23 cellular contexts compared by ENCODE assay signal in the genomic region with DNA sequence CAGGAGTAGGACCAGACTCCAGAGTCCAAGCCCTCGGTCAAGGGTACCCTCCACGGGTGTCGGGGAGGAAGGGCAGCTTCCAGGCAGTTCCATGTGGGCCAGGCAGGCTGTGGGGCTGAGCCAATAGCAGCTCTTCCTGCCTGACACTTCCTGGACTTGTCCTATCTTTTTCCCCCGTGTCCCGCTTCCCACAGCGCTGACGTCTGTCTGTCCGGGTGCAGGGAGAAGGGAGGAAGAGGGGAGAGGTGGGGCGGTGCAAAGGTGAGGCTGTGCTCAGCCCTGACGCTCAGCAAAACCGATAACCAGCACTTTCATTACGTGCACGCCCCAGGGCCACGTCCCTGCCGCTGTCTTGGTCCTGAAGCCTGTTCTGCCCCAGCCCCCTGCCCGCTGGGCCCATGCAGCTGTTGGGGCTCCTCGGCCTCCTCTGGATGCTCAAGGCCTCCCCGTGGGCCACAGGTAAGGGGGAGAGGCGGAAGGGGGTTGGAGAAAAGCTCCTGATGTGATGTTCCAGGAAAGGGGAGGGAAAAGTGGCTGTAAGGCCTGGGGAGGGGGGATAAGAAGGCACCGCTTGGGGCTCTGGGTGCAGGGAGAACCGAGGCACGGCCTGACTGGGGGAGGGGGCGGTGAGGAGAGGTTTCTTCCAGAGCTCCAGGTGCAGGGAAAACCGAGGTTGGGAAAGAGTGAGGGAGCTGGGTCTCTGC. TPM values are rescaled to one million over a fixed set of nuclear protein-coding genes. Genes with fewer than 3 reads are reported as not detected.
A peak's percentile ranks its signal among the peaks of the same experiment; 100 is the strongest.
DNase-seq lines count a peak whose midpoint lies in the region; ATAC-seq, FAIRE-seq and TF ChIP-seq lines count a peak whose summit lies in the region.
"Had no signal": no experiment of that assay in that cellular context is flagged by ENCODE, and none has a peak within 500 bp of the region (broad histone marks: within the 10 kb centered on the region; RNA-seq: fewer than 3 reads in every experiment).

A gene with protein sequence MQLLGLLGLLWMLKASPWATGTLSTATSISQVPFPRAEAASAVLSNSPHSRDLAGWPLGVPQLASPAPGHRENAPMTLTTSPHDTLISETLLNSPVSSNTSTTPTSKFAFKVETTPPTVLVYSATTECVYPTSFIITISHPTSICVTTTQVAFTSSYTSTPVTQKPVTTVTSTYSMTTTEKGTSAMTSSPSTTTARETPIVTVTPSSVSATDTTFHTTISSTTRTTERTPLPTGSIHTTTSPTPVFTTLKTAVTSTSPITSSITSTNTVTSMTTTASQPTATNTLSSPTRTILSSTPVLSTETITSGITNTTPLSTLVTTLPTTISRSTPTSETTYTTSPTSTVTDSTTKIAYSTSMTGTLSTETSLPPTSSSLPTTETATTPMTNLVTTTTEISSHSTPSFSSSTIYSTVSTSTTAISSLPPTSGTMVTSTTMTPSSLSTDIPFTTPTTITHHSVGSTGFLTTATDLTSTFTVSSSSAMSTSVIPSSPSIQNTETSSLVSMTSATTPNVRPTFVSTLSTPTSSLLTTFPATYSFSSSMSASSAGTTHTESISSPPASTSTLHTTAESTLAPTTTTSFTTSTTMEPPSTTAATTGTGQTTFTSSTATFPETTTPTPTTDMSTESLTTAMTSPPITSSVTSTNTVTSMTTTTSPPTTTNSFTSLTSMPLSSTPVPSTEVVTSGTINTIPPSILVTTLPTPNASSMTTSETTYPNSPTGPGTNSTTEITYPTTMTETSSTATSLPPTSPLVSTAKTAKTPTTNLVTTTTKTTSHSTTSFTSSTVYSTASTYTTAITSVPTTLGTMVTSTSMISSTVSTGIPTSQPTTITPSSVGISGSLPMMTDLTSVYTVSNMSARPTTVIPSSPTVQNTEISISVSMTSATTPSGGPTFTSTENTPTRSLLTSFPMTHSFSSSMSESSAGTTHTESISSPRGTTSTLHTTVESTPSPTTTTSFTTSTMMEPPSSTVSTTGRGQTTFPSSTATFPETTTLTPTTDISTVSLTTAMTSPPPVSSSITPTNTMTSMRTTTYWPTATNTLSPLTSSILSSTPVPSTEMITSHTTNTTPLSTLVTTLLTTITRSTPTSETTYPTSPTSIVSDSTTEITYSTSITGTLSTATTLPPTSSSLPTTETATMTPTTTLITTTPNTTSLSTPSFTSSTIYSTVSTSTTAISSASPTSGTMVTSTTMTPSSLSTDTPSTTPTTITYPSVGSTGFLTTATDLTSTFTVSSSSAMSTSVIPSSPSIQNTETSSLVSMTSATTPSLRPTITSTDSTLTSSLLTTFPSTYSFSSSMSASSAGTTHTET (N-terminal part only) (plus strand): TSS at position 308 of the 704 bp plus-strand sequence. CDS start 91 bp downstream, at position 399.

- TF ChIP-seq EP300 in H1 (IDR thresholded peaks at IDR 0.05; ENCODE audit: borderline replicate concordance in 1 of 2, low read depth in 2 of 2, low read length in 2 of 2), result no peak
- TF ChIP-seq EP300 in transverse colon (IDR thresholded peaks at IDR 0.05; ENCODE audit: low read depth), result no peak
- TF ChIP-seq EP300 in sigmoid colon (IDR thresholded peaks at IDR 0.05), result no peak

- peak within 1 kb of the TSS; percentile 97 for H2BK12ac ChIP-seq in H1 (ENCODE audit: low read depth, low read length)

- H3K18ac ChIP-seq in H1 (ENCODE audit: extremely low read depth, low read length), result peak within 1 kb of the TSS; percentile 93

- DNase-seq in Right ventricle myocardium superior, result no peak
- DNase-seq in right atrium auricular region (ENCODE audit: low spot score), result no peak
- peak in 1 of 2 experiments; percentile 66 for DNase-seq in H1 (ENCODE audit: low read depth in 1 of 2, low spot score in 2 of 2)
- peak; percentile 80 to 86 (median 83) for DNase-seq in mucosa of descending colon
- DNase-seq in transverse colon, result peak; percentile 84
- DNase-seq in DMS79 treated with DMSO at 0.1 percent for 48 hours (lab: John Stamatoyannopoulos, UW), result no peak
- no peak for DNase-seq in sigmoid colon
- no peak for DNase-seq in lower leg skin (ENCODE audit: low spot score in 2 of 2)
- DNase-seq: activated CD4-positive, alpha-beta T cell treated with anti-CD3 and anti-CD28 coated beads, Interleukin-2, amount 10 ng/mL, durations not matched to agents 24 days and 14 days; activated naive CD4-positive, alpha-beta T cell; cortex of kidney; MV-4-11; NCI-H2029; NCI-H524 treated with DMSO at 0.1 percent for 48 hours; stimulated activated naive CD8-positive, alpha-beta T cell treated with anti-CD3 and anti-CD28 coated beads, Interleukin-15, Interleukin-2, amounts not matched to agents 100 U/mL and 50 U/mL, for 24 hours; uterus had no signal

- ATAC-seq in Right ventricle myocardium superior (ENCODE audit: poor library complexity), result peak; percentile 39
- peak; percentile 91 for ATAC-seq in mucosa of descending colon
- ATAC-seq: stimulated activated naive CD8-positive, alpha-beta T cell treated with anti-CD3 and anti-CD28 coated beads, Interleukin-15, Interleukin-2, amounts not matched to agents 100 U/mL and 50 U/mL, for 24 hours had no signal

- no peak within 1 kb of the TSS for H3K9ac ChIP-seq in H1 (replicated peaks in 1 of 4; ENCODE audit: extremely low read depth in 1 of 4, low read depth in 3 of 4, low read length in 3 of 4)

- H3K36me3 ChIP-seq in right atrium auricular region (no peaks in the 10 kb centered on the region), H1 (ENCODE audit: control insufficient read depth in 2 of 4, insufficient read depth in 4 of 4, low read length in 3 of 4) (no peaks in the 10 kb centered on the region; a peak in 1 of 8 replicates), mucosa of descending colon (ENCODE audit: low read depth) (no peaks in the 10 kb centered on the region), transverse colon (no peaks in the 10 kb centered on the region), sigmoid colon (no peaks in the 10 kb centered on the region)
- H3K36me3 ChIP-seq: HAP-1, uterus had no signal

- CTCF ChIA-PET in H1 (lab: Charles Lee; ENCODE audit: partially characterized antibody), result interaction anchor here (0.6 to 3.3 kb wide), 17 partner anchors 9 to 185 kb away, joined by 3 to 15 read pairs (median 4); a partner anchor contains a TSS

- H3K27me3 ChIP-seq in right atrium auricular region (no peaks in the 10 kb centered on the region), H1 (replicated peaks in 1 of 4; ENCODE audit: control insufficient read depth in 3 of 4, extremely low read depth in 1 of 4, insufficient read depth in 3 of 4, low read length in 3 of 4) (peaks cover 0 to 3% (median 0%) of the 10 kb centered on the region in 4 experiments; a peak in 3 of 7 replicates), transverse colon (peaks cover 15% of the 10 kb centered on the region), sigmoid colon (peaks cover 0 to 39% (median 10%) of the 10 kb centered on the region in 3 donors)
- H3K27me3 ChIP-seq: uterus had no signal

- peak within 1 kb of the TSS; percentile 71 for H3K4ac ChIP-seq in H1 (replicated peaks; ENCODE audit: insufficient read length, low read depth, low read length)

- H2BK15ac ChIP-seq in H1 (ENCODE audit: low read length), result peak within 1 kb of the TSS; percentile 93; the same call in 1 of the 2 replicates

- peak within 1 kb of the TSS; percentile 98 for H4K91ac ChIP-seq in H1 (replicated peaks; ENCODE audit: insufficient read length, low read length)

- H2AFZ ChIP-seq in H1 (ENCODE audit: low read length), result no peak within 1 kb of the TSS; the same call in 1 of the 2 replicates

- H3K9me3 ChIP-seq in right atrium auricular region, result no peaks in the 10 kb centered on the region
- no peaks in the 10 kb centered on the region for H3K9me3 ChIP-seq in H1 (ENCODE audit: insufficient read depth in 2 of 2, low read depth in 1 of 2, low read length in 1 of 2)
- no peaks in the 10 kb centered on the region for H3K9me3 ChIP-seq in mucosa of descending colon
- H3K9me3 ChIP-seq in transverse colon, result no peaks in the 10 kb centered on the region
- H3K9me3 ChIP-seq in sigmoid colon, result no peaks in the 10 kb centered on the region
- H3K9me3 ChIP-seq: HAP-1, uterus had no signal

- no peak within 1 kb of the TSS for H3K56ac ChIP-seq in H1 (replicated peaks; ENCODE audit: insufficient read length, low read depth, low read length)

- H3K27ac ChIP-seq in right atrium auricular region (peak within 1 kb of the TSS in 1 of 2 donors; percentile 35), H1 (ENCODE audit: low read depth, low read length) (no peak within 1 kb of the TSS), transverse colon (peak within 1 kb of the TSS in 1 of 4 donors; percentile 51), sigmoid colon (no peak within 1 kb of the TSS)
- H3K27ac ChIP-seq: uterus had no signal

- peak within 1 kb of the TSS; percentile 69; the same call in 1 of the 2 replicates for H4K8ac ChIP-seq in H1 (ENCODE audit: extremely low read depth, insufficient read depth, low read length)

- H3K4me2 ChIP-seq in H1 (ENCODE audit: insufficient read depth in 1 of 2, low read depth in 2 of 2, low read length in 2 of 2), result peak within 1 kb of the TSS; percentile 58 to 73

- peak within 1 kb of the TSS; percentile 18 for H3K14ac ChIP-seq in H1 (ENCODE audit: insufficient read length)

- H4K20me1 ChIP-seq in H1 (replicated peaks in 1 of 2; ENCODE audit: control insufficient read depth in 1 of 2, insufficient read depth in 2 of 2, low read length in 2 of 2), result peaks cover 0 to 2% of the 10 kb centered on the region in 2 experiments

- TF ChIP-seq POLR2A in H1 (IDR thresholded peaks at IDR 0.05; ENCODE audit: control extremely low read depth in 1 of 2, low read depth in 2 of 2, low read length in 2 of 2) (no peak), transverse colon (IDR thresholded peaks at IDR 0.05) (peak; percentile 43), sigmoid colon (IDR thresholded peaks at IDR 0.05) (peak in 1 of 2 donors; percentile 16), lower leg skin (IDR thresholded peaks at IDR 0.05) (no peak)

- peaks cover 9% of the 10 kb centered on the region; the same call in 1 of the 2 replicates for H3K23me2 ChIP-seq in H1 (ENCODE audit: low read depth, low read length)

- intact Hi-C loops in Right ventricle myocardium superior (cut with DNase I) (no loop called here), mucosa of descending colon (cut with DNase I, micrococcal nuclease) (no loop called here), transverse colon (cut with DNase I; ENCODE audit: low total_unique reads) (no loop called here), sigmoid colon (cut with DNase I) (no loop called here), lower leg skin (cut with DNase I; ENCODE audit: low total_unique reads) (no loop called here)

- H3K79me1 ChIP-seq in H1 (ENCODE audit: low read depth, low read length), result no peaks in the 10 kb centered on the region; the same call in 1 of the 2 replicates

- FAIRE-seq in H1 (lab: Jason Lieb, UNC), result no peak
- FAIRE-seq: astrocyte, kidney had no signal

- H3K4me3 ChIP-seq in right atrium auricular region, result peak within 1 kb of the TSS in 1 of 2 donors; percentile 17
- H3K4me3 ChIP-seq in H1 (ENCODE audit: extremely low read depth in 1 of 4, insufficient read depth in 2 of 4, low read depth in 3 of 4, low read length in 4 of 4), result peak within 1 kb of the TSS in 1 of 4 experiments; percentile 41; a peak in 3 of 8 replicates
- H3K4me3 ChIP-seq in mucosa of descending colon, result no peak within 1 kb of the TSS
- peak within 1 kb of the TSS in 2 of 4 donors; percentile 10 to 22 for H3K4me3 ChIP-seq in transverse colon
- H3K4me3 ChIP-seq in sigmoid colon, result no peak within 1 kb of the TSS
- no peak within 1 kb of the TSS for H3K4me3 ChIP-seq in lower leg skin (ENCODE audit: low read depth, poor library complexity, severe bottlenecking)
- H3K4me3 ChIP-seq: HAP-1, uterus had no signal

- H3K79me2 ChIP-seq in H1 (ENCODE audit: control insufficient read depth in 1 of 2, insufficient read depth in 2 of 2, low read length in 2 of 2), result no peaks in the 10 kb centered on the region

- H3K4me1 ChIP-seq in right atrium auricular region (no peaks in the 10 kb centered on the region), H1 (replicated peaks in 1 of 4; ENCODE audit: control insufficient read depth in 3 of 4, insufficient read depth in 4 of 4, low read length in 3 of 4) (peaks cover 9 to 33% (median 27%) of the 10 kb centered on the region in 4 experiments), mucosa of descending colon (ENCODE audit: low read depth) (peaks cover 5% of the 10 kb centered on the region), transverse colon (peaks cover 0 to 12% (median 7%) of the 10 kb centered on the region in 4 donors), sigmoid colon (no peaks in the 10 kb centered on the region)
- H3K4me1 ChIP-seq: HAP-1, uterus had no signal

- peak within 1 kb of the TSS; percentile 97 for H2BK20ac ChIP-seq in H1 (ENCODE audit: low read length)

- H2BK120ac ChIP-seq in H1 (replicated peaks; ENCODE audit: low read depth, low read length), result peak within 1 kb of the TSS; percentile 50

- peak within 1 kb of the TSS; percentile 99 for H2AK5ac ChIP-seq in H1 (ENCODE audit: low read depth, low read length)

- no peak for TF ChIP-seq CTCF in right atrium auricular region (IDR thresholded peaks at IDR 0.05)
- TF ChIP-seq CTCF in H1 (IDR thresholded peaks at IDR 0.05; ENCODE audit: control extremely low read depth in 1 of 3, insufficient read depth in 1 of 3, low read depth in 1 of 3, low read length in 3 of 3), result no peak
- no peak for TF ChIP-seq CTCF in mucosa of descending colon (IDR thresholded peaks at IDR 0.05)
- TF ChIP-seq CTCF in transverse colon (IDR thresholded peaks at IDR 0.05), result no peak
- no peak for TF ChIP-seq CTCF in sigmoid colon (IDR thresholded peaks at IDR 0.05)
- no peak for TF ChIP-seq CTCF in lower leg skin (IDR thresholded peaks at IDR 0.05)

- 27% methylated on average over 23 of the region's 24 CpGs; no CpG with 5 or more reads in 1 of the 2 experiments for WGBS in H1 (ENCODE audit: extremely low coverage in 1 of 2, insufficient coverage in 1 of 2, insufficient read length in 1 of 2, insufficient replicate concordance in 2 of 2, low coverage in 1 of 2, low lambda C conversion rate in 2 of 2, missing lambda C conversion rate in 1 of 2), 2 experiments
- 8 to 15% methylated on average over 13 to 24 of the region's 24 CpGs for WGBS in transverse colon (ENCODE audit: low coverage in 1 of 2), 2 donors
- WGBS in sigmoid colon, 2 donors, result 10 to 15% methylated on average over 24 of the region's 24 CpGs
- 23 to 27% methylated on average over 24 of the region's 24 CpGs for WGBS in lower leg skin, 2 donors

- in situ Hi-C loops in transverse colon (cut with MboI; ENCODE audit: low pct_ligation_motif_present in 1 of 4, low pct_unique_long_range_greater_than_20kb in 1 of 4, low sequenced_read_pairs in 3 of 4), result no loop called here

- TF ChIP-seq RAD21 in H1 (IDR thresholded peaks at IDR 0.05 in 1 of 2, conservative IDR thresholded peaks at IDR 0.05 in 1 of 2; ENCODE audit: low read depth in 2 of 2, low read length in 2 of 2), result no peak

- H2BK5ac ChIP-seq in H1 (ENCODE audit: low read depth, low read length), result peak within 1 kb of the TSS; percentile 89; the same call in 1 of the 2 replicates

- peak within 1 kb of the TSS; percentile 42 for H4K5ac ChIP-seq in H1 (ENCODE audit: insufficient read length, low read depth, low read length)

- no peak within 1 kb of the TSS for H3K23ac ChIP-seq in H1 (ENCODE audit: insufficient read length)

- POLR2A ChIA-PET in H1 (lab: Charles Lee; ENCODE audit: partially characterized antibody), result interaction anchor here (0.8 to 3.0 kb wide), 12 partner anchors 8 to 165 kb away, joined by 3 to 7 read pairs (median 5); a partner anchor contains a TSS

RNA-seq across cellular contexts. Expression of the gene that starts here (rescaled TPM):
- 0.30 TPM for total RNA-seq in Right ventricle myocardium superior
- total RNA-seq in right atrium auricular region, result under 1 TPM in 1 of 2 donors, not detected in 1; 0.24 TPM
- 43.9 and 44.6 TPM in 2 replicates for total RNA-seq in H1 (2021; fragmentation: NEBNext Ultra II Directional; extraction: Animal tissue kit (Norgen Biotek cat#: 25700))
- polyA plus RNA-seq in H1 (2011; rRNA removed), result 15.4 and 27.2 TPM in 2 replicates
- polyA plus RNA-seq in H1 (2011; cell fraction: cytosol; rRNA removed), result 7.0 TPM
- polyA plus RNA-seq in H1 (2011; cell fraction: nucleus; rRNA removed), result 15.8 TPM
- 34.2 to 38.8 TPM (median 37.1 TPM) in 4 replicates for polyA plus RNA-seq in H1 (2012, experiment 1 of 2)
- polyA plus RNA-seq in H1 (2012, experiment 2 of 2), result 39.8 TPM
- 64.8 TPM for polyA plus RNA-seq in H1 (2013, experiment 1 of 2)
- polyA plus RNA-seq in H1 (2013, experiment 2 of 2), result 68.9 TPM
- polyA minus RNA-seq in H1 (2011; rRNA and poly(A)+ RNA removed), result 5.2 and 12.2 TPM in 2 replicates
- polyA minus RNA-seq in H1 (2011; cell fraction: cytosol; rRNA and poly(A)+ RNA removed), result 13.4 TPM
- polyA minus RNA-seq in H1 (2011; cell fraction: nucleus; rRNA and poly(A)+ RNA removed), result 7.9 TPM
- 100 to 1,000 TPM in 2 of 3 donors, 10 to 100 TPM in 1; 57.6 to 184 (median 105) TPM for total RNA-seq in mucosa of descending colon
- total RNA-seq in transverse colon, result 100 to 1,000 TPM in 1 of 4 donors, 10 to 100 TPM in 3; 11.7 to 233 (median 64.7) TPM
- 1 to 10 TPM in 1 of 4 donors, under 1 TPM in 1, not detected in 2; 0.71 to 3.0 TPM for total RNA-seq in sigmoid colon
- 10 to 100 TPM; 60.4 to 78.8 (median 73.9) TPM for polyA plus RNA-seq in sigmoid colon
- under 1 TPM in 3 of 4 donors, not detected in 1; 0.03 to 0.67 (median 0.12) TPM for total RNA-seq in lower leg skin
- total RNA-seq: A172; activated CD4-positive, alpha-beta T cell treated with anti-CD3 and anti-CD28 coated beads, Interleukin-2, amount 10 ng/mL, durations not matched to agents 24 days and 14 days; Daoy; epithelial cell of proximal tubule; OCI-LY7 had no signal

Comparison
In these comparisons a context has a peak if more than half of its experiments do, and no peak if none do; other contexts are left out.
1. Peak in ATAC-seq in Right ventricle myocardium superior; RNA of the gene not detected or under 1 TPM.
2. DNase-seq: peak in mucosa of descending colon (3 of 3) and transverse colon (single experiment); none in Right ventricle myocardium superior (single experiment), right atrium auricular region (single experiment), DMS79 treated with DMSO at 0.1 percent for 48 hours (single experiment), sigmoid colon (single experiment) and lower leg skin (0 of 2).